ENCODE assay signal across 8 cellular contexts in the genomic region with DNA sequence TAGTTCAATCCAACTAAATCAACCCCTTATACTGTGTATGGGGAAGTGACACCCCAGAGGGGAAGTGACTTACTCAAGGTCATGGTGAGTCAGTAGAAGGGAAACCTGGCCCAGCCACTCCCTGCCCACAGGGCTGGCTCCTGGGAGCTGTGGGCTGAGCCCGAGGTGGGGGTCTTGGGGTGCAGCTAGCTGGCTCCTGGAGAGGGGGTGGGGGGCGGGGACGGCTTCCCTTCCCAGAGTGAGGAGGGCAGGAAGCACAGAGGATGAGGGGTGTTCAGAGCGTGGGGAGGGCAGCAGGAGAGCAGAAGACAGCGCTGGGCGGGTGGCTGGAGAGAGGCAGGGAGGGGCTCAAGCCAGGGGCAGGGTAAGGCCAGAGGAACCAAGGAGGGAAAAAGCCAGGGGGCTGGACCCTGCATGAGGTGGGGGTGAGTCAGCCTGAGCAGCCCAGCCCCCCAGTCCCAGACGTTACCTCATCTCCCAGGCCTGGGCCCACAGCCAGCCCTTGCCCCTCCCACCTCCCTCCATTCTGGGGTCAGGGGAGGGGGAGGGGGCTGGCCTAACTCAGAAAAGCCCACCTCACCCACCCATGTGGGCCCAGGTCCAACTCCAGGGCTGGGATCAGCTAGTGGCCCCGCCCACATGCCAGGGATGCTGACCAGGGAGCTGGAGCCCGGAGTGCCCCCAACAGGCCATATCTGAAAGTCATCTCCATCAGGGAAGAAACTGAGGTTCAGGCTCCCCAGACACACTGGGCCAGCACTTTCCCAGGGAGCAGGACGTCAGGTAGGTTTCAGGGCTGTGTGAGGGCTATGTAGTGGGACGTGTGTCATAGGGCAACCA. TPM values are rescaled to one million over a fixed set of nuclear protein-coding genes. Genes with fewer than 3 reads are reported as not detected.
DNase-seq lines count a peak whose midpoint lies in the region; ATAC-seq and TF ChIP-seq lines count a peak whose summit lies in the region.

No MANE protein-coding gene starts in this region.

- DNase-seq in activated T-cell treated with anti-CD3 and anti-CD28 coated beads, Interleukin-2, amount 50 U/mL, for 4 hours, result no peak
- no peak for DNase-seq in activated T-cell treated with anti-CD3 and anti-CD28 coated beads for 4 hours
- DNase-seq in RPMI7951 (ENCODE audit: low read depth), result peak; percentile 83
- peak; percentile 93 for DNase-seq in coronary artery (ENCODE audit: low spot score)
- DNase-seq in memory B cell (ENCODE audit: low spot score in 2 of 2), result peak in 1 of 2 donors; percentile 50
- peak; percentile 81 for DNase-seq in ureter (ENCODE audit: low spot score)
- no peak for DNase-seq in SHP77 (lab: John Stamatoyannopoulos, UW)

- peak overlapping the region; percentile 77 for H3K27ac Mint-ChIP-seq in memory B cell

- H3K4me1 Mint-ChIP-seq in activated T-cell treated with anti-CD3 and anti-CD28 coated beads, Interleukin-2, amount 50 U/mL, for 4 hours (ENCODE audit: low read depth), result peaks cover 20% of the 10 kb centered on the region
- peaks cover 40% of the 10 kb centered on the region for H3K4me1 Mint-ChIP-seq in memory B cell

- ATAC-seq in activated T-cell treated with anti-CD3 and anti-CD28 coated beads, Interleukin-2, amount 50 U/mL, for 4 hours, result peak; percentile 54 to 58
- peak; percentile 61 for ATAC-seq in memory B cell (ENCODE audit: low read depth)
- ATAC-seq in HG03039 (IDR thresholded peaks at IDR 0.05; ENCODE audit: unreplicated experiment), result no peak

- H3K27me3 Mint-ChIP-seq in activated T-cell treated with anti-CD3 and anti-CD28 coated beads, Interleukin-2, amount 50 U/mL, for 4 hours (ENCODE audit: low read depth), result peaks cover 1% of the 10 kb centered on the region
- H3K27me3 Mint-ChIP-seq in memory B cell, result peaks cover 1% of the 10 kb centered on the region

- H3K36me3 Mint-ChIP-seq in activated T-cell treated with anti-CD3 and anti-CD28 coated beads, Interleukin-2, amount 50 U/mL, for 4 hours (ENCODE audit: insufficient read depth), result peaks cover 4% of the 10 kb centered on the region
- H3K36me3 Mint-ChIP-seq in memory B cell, result peaks cover 18% of the 10 kb centered on the region

- no peaks in the 10 kb centered on the region for H3K9me3 Mint-ChIP-seq in activated T-cell treated with anti-CD3 and anti-CD28 coated beads, Interleukin-2, amount 50 U/mL, for 4 hours
- H3K9me3 Mint-ChIP-seq in memory B cell, result no peaks in the 10 kb centered on the region

- no peak overlapping the region for H3K4me3 Mint-ChIP-seq in activated T-cell treated with anti-CD3 and anti-CD28 coated beads, Interleukin-2, amount 50 U/mL, for 4 hours
- peak overlapping the region; percentile 25 for H3K4me3 Mint-ChIP-seq in memory B cell

- H3K4me3 ChIP-seq in coronary artery, result peak overlapping the region; percentile 98

- TF ChIP-seq CTCF in coronary artery (IDR thresholded peaks at IDR 0.05), result no peak

- peak overlapping the region; percentile 91 to 100 for H3K27ac ChIP-seq in coronary artery

RNA-seq across cellular contexts. Expression of a gene that starts 2.8 kb away (rescaled TPM):
- total RNA-seq in activated T-cell treated with anti-CD3 and anti-CD28 coated beads, Interleukin-2, amount 50 U/mL, for 4 hours, result 10 to 100 TPM; 18.0 to 22.1 (median 19.0) TPM
- 88.4 and 93.8 TPM in 2 replicates for total RNA-seq in RPMI7951 (2014; rRNA removed; shearing (Covaris generic))
- 218 TPM for total RNA-seq in ureter

RNA-seq across cellular contexts. Expression of a gene that starts 15.1 kb away (rescaled TPM):
- 1 to 10 TPM; 8.2 to 9.2 (median 8.7) TPM for total RNA-seq in activated T-cell treated with anti-CD3 and anti-CD28 coated beads, Interleukin-2, amount 50 U/mL, for 4 hours
- 0.49 TPM in 1 of 2 replicates, not detected in the other for total RNA-seq in RPMI7951 (2014; rRNA removed; shearing (Covaris generic))
- 7.9 TPM for total RNA-seq in ureter

RNA-seq across cellular contexts. Expression of a gene that starts 21.1 kb away (rescaled TPM):
- 10 to 100 TPM; 16.6 to 48.5 (median 21.6) TPM for total RNA-seq in activated T-cell treated with anti-CD3 and anti-CD28 coated beads, Interleukin-2, amount 50 U/mL, for 4 hours
- 29.7 and 39.5 TPM in 2 replicates for total RNA-seq in RPMI7951 (2014; rRNA removed; shearing (Covaris generic))
- 41.5 TPM for total RNA-seq in ureter

RNA-seq across cellular contexts. Expression of a gene that starts 22.2 kb away (rescaled TPM):
- total RNA-seq in activated T-cell treated with anti-CD3 and anti-CD28 coated beads, Interleukin-2, amount 50 U/mL, for 4 hours, result 100 to 1,000 TPM; 203 to 220 (median 207) TPM
- total RNA-seq in RPMI7951 (2014; rRNA removed; shearing (Covaris generic)), result 74.2 and 87.6 TPM in 2 replicates
- total RNA-seq in ureter, result 89.1 TPM

RNA-seq across cellular contexts. Expression of a gene that starts 48.0 kb away (rescaled TPM):
- total RNA-seq in activated T-cell treated with anti-CD3 and anti-CD28 coated beads, Interleukin-2, amount 50 U/mL, for 4 hours, result 10 to 100 TPM; 11.7 to 19.8 (median 14.2) TPM
- 13.9 and 20.8 TPM in 2 replicates for total RNA-seq in RPMI7951 (2014; rRNA removed; shearing (Covaris generic))
- total RNA-seq in ureter, result 2.6 TPM

Comparison
In these comparisons a context has a peak if more than half of its experiments do, and no peak if none do; other contexts are left out.
1. DNase-seq: peak in RPMI7951 (single experiment), coronary artery (single experiment) and ureter (single experiment); none in activated T-cell treated with anti-CD3 and anti-CD28 coated beads, Interleukin-2, amount 50 U/mL, for 4 hours (single experiment), activated T-cell treated with anti-CD3 and anti-CD28 coated beads for 4 hours (single experiment) and SHP77 (0 of 2).